In the genomic region with DNA sequence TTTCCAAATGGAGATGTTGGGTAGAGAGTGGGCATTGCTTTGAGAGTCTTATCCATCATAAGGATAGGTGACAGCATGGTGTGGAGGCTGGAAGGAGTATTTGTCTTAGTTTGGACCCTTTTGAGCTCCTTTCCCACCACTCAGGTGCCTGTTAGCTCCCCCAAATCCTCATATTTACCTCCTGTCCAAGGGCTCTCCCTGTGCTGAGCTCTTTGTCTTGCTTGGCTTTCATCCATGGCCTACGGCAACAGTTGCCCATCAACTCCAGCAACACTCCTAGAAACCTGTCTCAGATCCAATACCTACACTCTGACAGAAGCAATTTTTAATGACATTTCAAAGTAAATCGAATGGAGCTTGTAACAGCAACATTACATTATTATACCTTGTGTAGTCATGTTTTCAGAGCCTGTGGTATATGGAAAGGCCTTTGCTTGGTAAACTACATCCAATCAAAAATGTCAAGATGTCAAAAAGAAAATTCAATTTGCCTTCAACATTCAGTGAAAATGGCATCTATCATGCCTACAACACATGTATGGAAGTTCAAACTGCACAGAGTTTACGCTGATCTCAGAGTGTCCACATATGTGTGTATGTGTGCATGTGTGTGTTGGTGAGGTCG, we compare ENCODE assay signal across 35 cellular contexts.
"Had no signal": no experiment of that assay in that cellular context is flagged by ENCODE, and none has a peak within 500 bp of the region (broad histone marks: within the 10 kb centered on the region; RNA-seq: fewer than 3 reads in every experiment).

No MANE protein-coding gene starts in this region.

- ATAC-seq: activated CD8-positive, alpha-beta T cell treated with anti-CD3 and anti-CD28 coated beads for 36 hours; activated naive CD4-positive, alpha-beta T cell treated with anti-CD3 and anti-CD28 coated beads, Interleukin-2, amount 50 U/mL, for 72 hours; activated T-cell treated with anti-CD3 and anti-CD28 coated beads, Interleukin-2, amount 50 U/mL, for 4 hours; activated T-cell treated with anti-CD3 and anti-CD28 coated beads, Interleukin-2, amount 50 U/mL, for 72 hours; activated T-helper 17 cell treated with anti-CD3 and anti-CD28 coated beads, Interleukin-2, amount 50 U/mL, for 72 hours; body of pancreas had no signal

- H3K27ac Mint-ChIP-seq: activated B cell treated with CpG ODN at 0.5 μM for 24 hours; activated CD4-positive, alpha-beta memory T cell treated with anti-CD3 and anti-CD28 coated beads for 36 hours; activated CD4-positive, alpha-beta T cell treated with anti-CD3 and anti-CD28 coated beads, Interleukin-2, amount 10 ng/mL, durations not matched to agents 24 days and 14 days; activated CD8-positive, alpha-beta T cell treated with anti-CD3 and anti-CD28 coated beads for 36 hours; activated naive CD4-positive, alpha-beta T cell treated with anti-CD3 and anti-CD28 coated beads for 36 hours; activated naive CD4-positive, alpha-beta T cell treated with anti-CD3 and anti-CD28 coated beads, Interleukin-2, amount 50 U/mL, for 72 hours; activated naive CD8-positive, alpha-beta T cell treated with anti-CD3 and anti-CD28 coated beads for 36 hours; activated T-cell treated with anti-CD3 and anti-CD28 coated beads, Interleukin-2, amount 50 U/mL, for 72 hours; activated T-helper 1 cell treated with anti-CD3 and anti-CD28 coated beads, Interleukin-12 subunit alpha, Interleukin-12 subunit beta, Interleukin-2, Interleukin-4 antibody, amounts not matched to agents 30 ng/mL and 10 ng/mL and 1 ng/mL, durations not matched to agents 14 hours and 24 hours and 36 hours; T-helper 1 cell treated with Interleukin-12 subunit alpha and Interleukin-12 subunit beta and Interleukin-4 antibody, amounts not matched to agents 30 μg/mL and 1 μg/mL, for 36 hours; T-helper 2 cell treated with Interferon-gamma antibody and Interleukin-4, amounts not matched to agents 5 μg/mL and 100 μg/mL, for 36 hours had no signal

- H3K36me3 ChIP-seq: adrenal gland, brain microvascular endothelial cell, breast epithelium had no signal

- H3K27me3 Mint-ChIP-seq: activated B cell treated with CpG ODN at 0.5 μM for 24 hours; activated CD4-positive, alpha-beta memory T cell treated with anti-CD3 and anti-CD28 coated beads for 36 hours; activated CD8-positive, alpha-beta T cell treated with anti-CD3 and anti-CD28 coated beads for 36 hours; activated naive CD8-positive, alpha-beta T cell treated with anti-CD3 and anti-CD28 coated beads for 36 hours had no signal

- H3K4me1 ChIP-seq: breast epithelium had no signal

- DNase-seq: activated B cell treated with CpG ODN at 0.5 μM for 24 hours; activated CD4-positive, alpha-beta memory T cell treated with anti-CD3 and anti-CD28 coated beads for 36 hours; activated CD4-positive, alpha-beta T cell treated with anti-CD3 and anti-CD28 coated beads for 4 hours; activated CD4-positive, alpha-beta T cell treated with anti-CD3 and anti-CD28 coated beads, Interleukin-2, amount 10 ng/mL, durations not matched to agents 24 days and 14 days; activated CD4-positive, alpha-beta T cell treated with anti-CD3 and anti-CD28 coated beads, Interleukin-2, amount 50 U/mL, for 1 hour; activated CD4-positive, alpha-beta T cell treated with anti-CD3 and anti-CD28 coated beads, Interleukin-2, amount 50 U/mL, for 4 hours; activated CD4-positive, CD25-positive, alpha-beta regulatory T cell treated with anti-CD3 and anti-CD28 coated beads, Interleukin-2, amount 50 U/mL, for 72 hours; activated CD8-positive, alpha-beta memory T cell treated with anti-CD3 and anti-CD28 coated beads, Interleukin-2, amount 50 U/mL, for 4 hours; activated CD8-positive, alpha-beta T cell treated with anti-CD3 and anti-CD28 coated beads for 36 hours; activated effector memory CD4-positive, alpha-beta T cell treated with anti-CD3 and anti-CD28 coated beads, Interleukin-2, amount 50 U/mL, for 16 hours; activated gamma-delta T cell treated with Interleukin-2 at 50 U/mL for 16 hours; activated naive CD4-positive, alpha-beta T cell; activated naive CD4-positive, alpha-beta T cell treated with anti-CD3 and anti-CD28 coated beads for 36 hours; activated naive CD4-positive, alpha-beta T cell treated with anti-CD3 and anti-CD28 coated beads, Interleukin-2, amount 50 U/mL, for 16 hours; activated naive CD8-positive, alpha-beta T cell treated with anti-CD3 and anti-CD28 coated beads for 36 hours; activated T-cell treated with anti-CD3 and anti-CD28 coated beads for 4 hours; activated T-cell treated with anti-CD3 and anti-CD28 coated beads, Interleukin-2, amount 50 U/mL, for 1 hour; activated T-cell treated with anti-CD3 and anti-CD28 coated beads, Interleukin-2, amount 50 U/mL, for 4 hours; activated T-cell treated with anti-CD3 and anti-CD28 coated beads, Interleukin-2, amount 50 U/mL, for 72 hours; adrenal gland; amniotic stem cell; aorta; body of pancreas; brain microvascular endothelial cell; central memory CD4-positive, alpha-beta T cell; T-helper 1 cell; T-helper 2 cell; T-helper 9 cell had no signal

- H3K4me1 Mint-ChIP-seq: activated B cell treated with CpG ODN at 0.5 μM for 24 hours; activated CD4-positive, alpha-beta T cell treated with anti-CD3 and anti-CD28 coated beads, Interleukin-2, amount 10 ng/mL, durations not matched to agents 24 days and 14 days; activated naive CD8-positive, alpha-beta T cell treated with anti-CD3 and anti-CD28 coated beads for 36 hours; activated T-helper 17 cell treated with anti-CD3 and anti-CD28 coated beads, Interleukin-2, amount 50 U/mL, for 72 hours had no signal

- H3K4me3 Mint-ChIP-seq: activated B cell treated with CpG ODN at 0.5 μM for 24 hours; activated CD4-positive, alpha-beta memory T cell treated with anti-CD3 and anti-CD28 coated beads for 36 hours; activated CD4-positive, alpha-beta T cell treated with anti-CD3 and anti-CD28 coated beads, Interleukin-2, amount 10 ng/mL, durations not matched to agents 24 days and 14 days; activated CD8-positive, alpha-beta T cell treated with anti-CD3 and anti-CD28 coated beads for 36 hours; activated naive CD4-positive, alpha-beta T cell treated with anti-CD3 and anti-CD28 coated beads for 36 hours; activated naive CD8-positive, alpha-beta T cell treated with anti-CD3 and anti-CD28 coated beads for 36 hours; activated T-cell treated with anti-CD3 and anti-CD28 coated beads, Interleukin-2, amount 50 U/mL, for 4 hours; activated T-cell treated with anti-CD3 and anti-CD28 coated beads, Interleukin-2, amount 50 U/mL, for 72 hours; activated T-helper 1 cell treated with anti-CD3 and anti-CD28 coated beads, Interleukin-12 subunit alpha, Interleukin-12 subunit beta, Interleukin-2, Interleukin-4 antibody, amounts not matched to agents 30 ng/mL and 10 ng/mL and 1 ng/mL, durations not matched to agents 14 hours and 24 hours and 36 hours; activated T-helper 17 cell treated with anti-CD3 and anti-CD28 coated beads, Interleukin-2, amount 50 U/mL, for 72 hours; T-helper 1 cell treated with Interleukin-12 subunit alpha and Interleukin-12 subunit beta and Interleukin-4 antibody, amounts not matched to agents 30 μg/mL and 1 μg/mL, for 36 hours; T-helper 2 cell treated with Interferon-gamma antibody and Interleukin-4, amounts not matched to agents 5 μg/mL and 100 μg/mL, for 36 hours had no signal

- H3K9me3 Mint-ChIP-seq: activated B cell treated with CpG ODN at 0.5 μM for 24 hours; activated CD4-positive, alpha-beta memory T cell treated with anti-CD3 and anti-CD28 coated beads for 36 hours; activated CD4-positive, alpha-beta T cell treated with anti-CD3 and anti-CD28 coated beads, Interleukin-2, amount 10 ng/mL, durations not matched to agents 24 days and 14 days; activated CD8-positive, alpha-beta T cell treated with anti-CD3 and anti-CD28 coated beads for 36 hours; activated naive CD4-positive, alpha-beta T cell treated with anti-CD3 and anti-CD28 coated beads for 36 hours; activated naive CD4-positive, alpha-beta T cell treated with anti-CD3 and anti-CD28 coated beads, Interleukin-2, amount 50 U/mL, for 72 hours; activated naive CD8-positive, alpha-beta T cell treated with anti-CD3 and anti-CD28 coated beads for 36 hours; activated T-cell treated with anti-CD3 and anti-CD28 coated beads, Interleukin-2, amount 50 U/mL, for 72 hours; activated T-helper 1 cell treated with anti-CD3 and anti-CD28 coated beads, Interleukin-12 subunit alpha, Interleukin-12 subunit beta, Interleukin-2, Interleukin-4 antibody, amounts not matched to agents 30 ng/mL and 10 ng/mL and 1 ng/mL, durations not matched to agents 14 hours and 24 hours and 36 hours; activated T-helper 17 cell treated with anti-CD3 and anti-CD28 coated beads, Interleukin-2, amount 50 U/mL, for 72 hours; T-helper 1 cell treated with Interleukin-12 subunit alpha and Interleukin-12 subunit beta and Interleukin-4 antibody, amounts not matched to agents 30 μg/mL and 1 μg/mL, for 36 hours; T-helper 2 cell treated with Interferon-gamma antibody and Interleukin-4, amounts not matched to agents 5 μg/mL and 100 μg/mL, for 36 hours had no signal

- H3K4me3 ChIP-seq: adrenal gland, body of pancreas, breast epithelium had no signal

- H3K36me3 Mint-ChIP-seq: activated CD4-positive, alpha-beta memory T cell treated with anti-CD3 and anti-CD28 coated beads for 36 hours; activated naive CD4-positive, alpha-beta T cell treated with anti-CD3 and anti-CD28 coated beads, Interleukin-2, amount 50 U/mL, for 72 hours; activated naive CD8-positive, alpha-beta T cell treated with anti-CD3 and anti-CD28 coated beads for 36 hours had no signal

- H3K27me3 ChIP-seq: adrenal gland, body of pancreas, brain microvascular endothelial cell, breast epithelium had no signal

- H3K27ac ChIP-seq: adrenal gland, body of pancreas, brain microvascular endothelial cell, breast epithelium, VCaP had no signal

- H3K9me3 ChIP-seq: adrenal gland, body of pancreas, breast epithelium had no signal
